Comparison of ENCODE assay signal across 1 cellular context in the genomic region with DNA sequence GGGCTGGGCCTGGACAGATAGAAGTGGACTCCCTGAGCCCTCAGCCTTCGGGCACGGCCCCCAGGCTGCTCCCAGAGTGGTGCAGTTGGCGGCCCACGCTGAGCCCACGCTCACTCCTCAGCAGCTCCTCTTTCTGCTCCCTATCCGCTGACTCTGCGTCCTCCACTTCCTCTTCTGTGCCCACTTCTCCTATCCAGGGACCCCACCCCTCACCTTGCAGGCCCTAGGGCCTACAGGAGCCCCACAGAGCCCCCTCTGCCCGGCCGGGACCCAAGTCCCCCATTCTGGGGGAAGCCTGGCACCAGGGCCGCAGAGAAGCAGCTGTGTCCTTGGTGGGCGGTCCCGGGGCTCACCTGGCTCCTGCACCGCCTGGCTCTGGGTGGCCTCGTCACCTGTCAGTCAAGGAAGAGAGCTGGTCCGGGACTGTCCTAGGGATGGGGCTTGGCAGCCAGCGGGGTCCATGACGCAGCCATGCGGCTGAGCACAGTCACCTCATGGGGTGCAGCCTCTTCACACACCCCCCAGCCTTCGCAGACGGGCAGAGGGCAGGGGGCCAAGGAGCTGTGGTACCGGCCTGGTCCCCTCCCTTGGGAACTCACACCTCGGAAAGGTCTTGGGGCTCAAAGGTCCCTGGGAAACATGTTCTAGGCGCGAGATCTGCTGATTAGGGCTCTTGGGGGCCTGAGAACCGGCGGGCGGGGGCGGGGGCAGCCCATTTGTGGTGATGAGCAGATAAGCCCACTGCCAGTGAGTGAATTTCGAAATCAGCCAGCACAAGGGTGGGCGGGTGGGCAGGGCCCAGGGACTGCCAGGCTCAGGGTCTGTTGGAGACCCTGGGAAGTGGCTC.
TF ChIP-seq lines count a peak whose summit lies in the region.

No MANE protein-coding gene starts in this region.

TF ChIP-seq in SK-N-SH, 30 proteins besides CTCF, POLR2A, EP300 and RAD21 (continued from another document):
- TF ChIP-seq, protein P1, sequence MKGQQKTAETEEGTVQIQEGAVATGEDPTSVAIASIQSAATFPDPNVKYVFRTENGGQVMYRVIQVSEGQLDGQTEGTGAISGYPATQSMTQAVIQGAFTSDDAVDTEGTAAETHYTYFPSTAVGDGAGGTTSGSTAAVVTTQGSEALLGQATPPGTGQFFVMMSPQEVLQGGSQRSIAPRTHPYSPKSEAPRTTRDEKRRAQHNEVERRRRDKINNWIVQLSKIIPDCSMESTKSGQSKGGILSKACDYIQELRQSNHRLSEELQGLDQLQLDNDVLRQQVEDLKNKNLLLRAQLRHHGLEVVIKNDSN (IDR thresholded peaks at IDR 0.05; ENCODE audit: borderline replicate concordance, low read depth): no peak
- TF ChIP-seq MEF2A (IDR thresholded peaks at IDR 0.05; ENCODE audit: borderline replicate concordance, low read depth) (no peak), SIN3A (IDR thresholded peaks at IDR 0.05; ENCODE audit: borderline replicate concordance, low read depth, low read length) (no peak), NFIC (IDR thresholded peaks at IDR 0.05; ENCODE audit: borderline replicate concordance) (no peak), RCOR1 (IDR thresholded peaks at IDR 0.05; ENCODE audit: low read length) (no peak), FOSL2 (IDR thresholded peaks at IDR 0.05; ENCODE audit: borderline replicate concordance, low read depth) (no peak), JUND (IDR thresholded peaks at IDR 0.05) (no peak), FOXJ3 (CRISPR knock-in tag; IDR thresholded peaks at IDR 0.05) (no peak)
- TF ChIP-seq, protein P2, sequence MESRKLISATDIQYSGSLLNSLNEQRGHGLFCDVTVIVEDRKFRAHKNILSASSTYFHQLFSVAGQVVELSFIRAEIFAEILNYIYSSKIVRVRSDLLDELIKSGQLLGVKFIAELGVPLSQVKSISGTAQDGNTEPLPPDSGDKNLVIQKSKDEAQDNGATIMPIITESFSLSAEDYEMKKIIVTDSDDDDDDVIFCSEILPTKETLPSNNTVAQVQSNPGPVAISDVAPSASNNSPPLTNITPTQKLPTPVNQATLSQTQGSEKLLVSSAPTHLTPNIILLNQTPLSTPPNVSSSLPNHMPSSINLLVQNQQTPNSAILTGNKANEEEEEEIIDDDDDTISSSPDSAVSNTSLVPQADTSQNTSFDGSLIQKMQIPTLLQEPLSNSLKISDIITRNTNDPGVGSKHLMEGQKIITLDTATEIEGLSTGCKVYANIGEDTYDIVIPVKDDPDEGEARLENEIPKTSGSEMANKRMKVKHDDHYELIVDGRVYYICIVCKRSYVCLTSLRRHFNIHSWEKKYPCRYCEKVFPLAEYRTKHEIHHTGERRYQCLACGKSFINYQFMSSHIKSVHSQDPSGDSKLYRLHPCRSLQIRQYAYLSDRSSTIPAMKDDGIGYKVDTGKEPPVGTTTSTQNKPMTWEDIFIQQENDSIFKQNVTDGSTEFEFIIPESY (IDR thresholded peaks at IDR 0.05; ENCODE audit: borderline replicate concordance, low read depth): no peak
